Comparison of ENCODE assay signal across 1 cellular context in genomic region chr1:111754964-111755320, GRCh38.
TF ChIP-seq lines count a peak whose summit lies in the region.

No MANE protein-coding gene starts in this region.

TF ChIP-seq in GM23338, 12 proteins besides CTCF, POLR2A, EP300 and RAD21 (continued from another document):
- TF ChIP-seq REST (IDR thresholded peaks at IDR 0.05; ENCODE audit: unreplicated experiment): no peak
